In genomic region chr19:9584073-9584833, GRCh38 we compare ENCODE assay signal across 8 cellular contexts. TPM values are rescaled to one million over a fixed set of nuclear protein-coding genes. Genes with fewer than 3 reads are reported as not detected.
DNase-seq lines count a peak whose midpoint lies in the region; ATAC-seq and TF ChIP-seq lines count a peak whose summit lies in the region.

TSS of gene ZNF121 (minus strand) at chr19:9584504. CDS start at chr19:9568097, 16,407 bp downstream.

- ATAC-seq in GM19025 (IDR thresholded peaks at IDR 0.05; ENCODE audit: low read depth, unreplicated experiment) (peak; percentile 78), HG03432 (IDR thresholded peaks at IDR 0.05; ENCODE audit: unreplicated experiment) (peak; percentile 91), left lobe of liver (peak; percentile 96)

- peak; percentile 24 for DNase-seq in AG09319 (ENCODE audit: extremely low read depth, low read depth)
- DNase-seq in NCI-H524 treated with DMSO at 0.1 percent for 48 hours (lab: John Stamatoyannopoulos, UW), result peak; percentile 83
- DNase-seq in activated CD4-positive, alpha-beta T cell treated with anti-CD3 and anti-CD28 coated beads, Interleukin-2, amount 50 U/mL, for 1 hour, result peak; percentile 73
- peak; percentile 83 for DNase-seq in dedifferentiated amniotic fluid mesenchymal stem cell (ENCODE audit: extremely low spot score)
- DNase-seq in left lobe of liver (ENCODE audit: low spot score), result peak; percentile 88
- DNase-seq in stimulated activated CD4-positive, alpha-beta T cell treated with anti-CD3 and anti-CD28 coated beads, Interleukin-2, amount 100 ng/mL, for 4 hours (ENCODE audit: low read depth), result peak; percentile 74

- TF ChIP-seq CTCF in AG09319 (IDR thresholded peaks at IDR 0.05; ENCODE audit: low read depth, low read length), result no peak

RNA-seq across cellular contexts. Expression of gene ZNF121, which starts in this region (rescaled TPM):
- total RNA-seq in left lobe of liver, result 9.5 TPM

Comparison
In these comparisons a context has a peak if more than half of its experiments do, and no peak if none do; other contexts are left out.
1. Peak in every context shown above with its lines: DNase-seq and ATAC-seq.
2. DNase-seq: peak in every context shown above with its lines; median percentile 88 in left lobe of liver; 83 in NCI-H524 treated with DMSO at 0.1 percent for 48 hours; 83 in dedifferentiated amniotic fluid mesenchymal stem cell; 74 in stimulated activated CD4-positive, alpha-beta T cell treated with anti-CD3 and anti-CD28 coated beads, Interleukin-2, amount 100 ng/mL, for 4 hours; 73 in activated CD4-positive, alpha-beta T cell treated with anti-CD3 and anti-CD28 coated beads, Interleukin-2, amount 50 U/mL, for 1 hour; 24 in AG09319.